Comparison of ENCODE assay signal across 35 cellular contexts in the genomic region with DNA sequence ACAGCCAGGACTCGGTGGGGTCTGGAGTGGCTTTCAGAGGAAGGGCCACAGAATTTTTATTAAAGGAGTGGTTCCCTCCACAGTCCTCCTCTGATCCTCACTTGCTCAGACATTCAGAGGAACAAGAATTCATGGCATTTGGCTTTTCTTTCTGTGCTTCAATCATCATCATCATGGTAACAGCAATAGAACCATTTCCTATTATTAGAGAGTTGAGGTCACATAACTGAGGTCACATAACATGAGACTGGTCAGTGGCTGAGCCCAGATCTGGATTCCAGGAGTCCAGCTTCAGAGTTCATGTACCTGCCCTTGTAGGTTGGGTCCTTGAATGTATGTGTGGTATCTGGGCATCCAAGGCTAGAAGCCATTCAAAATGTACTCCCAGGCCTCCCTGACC.
"Had no signal": no experiment of that assay in that cellular context is flagged by ENCODE, and none has a peak within 500 bp of the region (broad histone marks: within the 10 kb centered on the region; RNA-seq: fewer than 3 reads in every experiment).

No MANE protein-coding gene starts in this region.

- H3K27me3 ChIP-seq: adrenal gland, body of pancreas, dorsolateral prefrontal cortex, gastrocnemius medialis, heart left ventricle had no signal

- H3K36me3 Mint-ChIP-seq: activated CD4-positive, alpha-beta memory T cell treated with anti-CD3 and anti-CD28 coated beads for 36 hours; activated CD8-positive, alpha-beta memory T cell treated with anti-CD3 and anti-CD28 coated beads, Interleukin-2, amount 10 ng/mL, durations not matched to agents 7 days and 5 days; activated naive CD4-positive, alpha-beta T cell treated with anti-CD3 and anti-CD28 coated beads, Interleukin-2, amount 50 U/mL, for 24 hours; activated naive CD8-positive, alpha-beta T cell treated with anti-CD3 and anti-CD28 coated beads for 36 hours had no signal

- H3K9me3 ChIP-seq: adrenal gland, body of pancreas, gastrocnemius medialis had no signal

- ATAC-seq: activated CD4-positive, alpha-beta T cell treated with anti-CD3 and anti-CD28 coated beads for 36 hours; activated CD8-positive, alpha-beta memory T cell treated with anti-CD3 and anti-CD28 coated beads, Interleukin-2, amount 10 ng/mL, durations not matched to agents 7 days and 5 days; activated CD8-positive, alpha-beta T cell treated with anti-CD3 and anti-CD28 coated beads, Interleukin-2, amount 10 ng/mL, durations not matched to agents 7 days and 5 days; activated naive CD8-positive, alpha-beta T cell treated with anti-CD3 and anti-CD28 coated beads, Interleukin-2, amount 50 U/mL, for 24 hours; body of pancreas; esophagus mucosa; foreskin keratinocyte; gastrocnemius medialis; heart left ventricle; T-helper 17 cell had no signal

- H3K4me3 Mint-ChIP-seq: activated CD4-positive, alpha-beta memory T cell treated with anti-CD3 and anti-CD28 coated beads for 36 hours; activated CD4-positive, alpha-beta T cell treated with anti-CD3 and anti-CD28 coated beads for 36 hours; activated CD4-positive, alpha-beta T cell treated with anti-CD3 and anti-CD28 coated beads, Interleukin-2, amount 10 ng/mL, durations not matched to agents 24 days and 14 days; activated CD8-positive, alpha-beta memory T cell treated with anti-CD3 and anti-CD28 coated beads, Interleukin-2, amount 10 ng/mL, durations not matched to agents 7 days and 5 days; activated CD8-positive, alpha-beta T cell treated with anti-CD3 and anti-CD28 coated beads, Interleukin-2, amount 10 ng/mL, durations not matched to agents 7 days and 5 days; activated naive CD4-positive, alpha-beta T cell treated with anti-CD3 and anti-CD28 coated beads for 36 hours; activated naive CD4-positive, alpha-beta T cell treated with anti-CD3 and anti-CD28 coated beads, Interleukin-2, amount 50 U/mL, for 24 hours; activated naive CD8-positive, alpha-beta T cell treated with anti-CD3 and anti-CD28 coated beads for 36 hours; activated naive CD8-positive, alpha-beta T cell treated with anti-CD3 and anti-CD28 coated beads, Interleukin-2, amount 50 U/mL, for 24 hours; activated T-helper 1 cell treated with anti-CD3 and anti-CD28 coated beads, Interleukin-12 subunit alpha, Interleukin-12 subunit beta, Interleukin-2, Interleukin-4 antibody, amounts not matched to agents 30 ng/mL and 10 ng/mL and 1 ng/mL, durations not matched to agents 14 hours and 24 hours and 36 hours; endodermal cell; T-helper 17 cell; T-helper 2 cell treated with Interferon-gamma antibody and Interleukin-4, amounts not matched to agents 5 μg/mL and 100 μg/mL, for 36 hours had no signal

- H3K27me3 Mint-ChIP-seq: activated CD4-positive, alpha-beta T cell treated with anti-CD3 and anti-CD28 coated beads for 36 hours; activated CD4-positive, alpha-beta T cell treated with anti-CD3 and anti-CD28 coated beads, Interleukin-2, amount 10 ng/mL, durations not matched to agents 24 days and 14 days had no signal

- DNase-seq: activated CD4-positive, alpha-beta memory T cell treated with anti-CD3 and anti-CD28 coated beads for 36 hours; activated CD4-positive, alpha-beta T cell treated with anti-CD3 and anti-CD28 coated beads for 36 hours; activated CD4-positive, alpha-beta T cell treated with anti-CD3 and anti-CD28 coated beads, Interleukin-2, amount 10 ng/mL, durations not matched to agents 24 days and 14 days; activated CD4-positive, CD25-positive, alpha-beta regulatory T cell; activated CD4-positive, CD25-positive, alpha-beta regulatory T cell treated with anti-CD3 and anti-CD28 coated beads, Interleukin-2, amount 50 U/mL, for 72 hours; activated CD8-positive, alpha-beta memory T cell treated with anti-CD3 and anti-CD28 coated beads, Interleukin-2, amount 10 ng/mL, durations not matched to agents 7 days and 5 days; activated CD8-positive, alpha-beta memory T cell treated with anti-CD3 and anti-CD28 coated beads, Interleukin-2, amount 50 U/mL, for 4 hours; activated CD8-positive, alpha-beta T cell treated with anti-CD3 and anti-CD28 coated beads, Interleukin-2, amount 10 ng/mL, durations not matched to agents 7 days and 5 days; activated effector memory CD4-positive, alpha-beta T cell treated with anti-CD3 and anti-CD28 coated beads, Interleukin-2, amount 50 U/mL, for 16 hours; activated naive CD4-positive, alpha-beta T cell treated with anti-CD3 and anti-CD28 coated beads for 36 hours; activated naive CD8-positive, alpha-beta T cell treated with anti-CD3 and anti-CD28 coated beads for 36 hours; activated naive CD8-positive, alpha-beta T cell treated with anti-CD3 and anti-CD28 coated beads, Interleukin-2, amount 50 U/mL, for 24 hours; activated T-cell treated with anti-CD3 and anti-CD28 coated beads, Interleukin-2, amount 50 U/mL, for 1 hour; activated T-cell treated with anti-CD3 and anti-CD28 coated beads, Interleukin-2, amount 50 U/mL, for 48 hours; adrenal gland; amygdala; aorta; body of pancreas; caudate nucleus; cortex of kidney; dorsolateral prefrontal cortex; effector memory CD4-positive, alpha-beta T cell; endodermal cell; foreskin keratinocyte; gastrocnemius medialis; glutamatergic neuron; heart left ventricle; T-helper 1 cell; T-helper 17 cell; T1000 had no signal

- H3K36me3 ChIP-seq: adrenal gland, gastrocnemius medialis, heart left ventricle had no signal

- H3K4me1 ChIP-seq: adrenal gland, foreskin keratinocyte had no signal

- H3K27ac Mint-ChIP-seq: activated CD4-positive, alpha-beta memory T cell treated with anti-CD3 and anti-CD28 coated beads for 36 hours; activated CD4-positive, alpha-beta T cell treated with anti-CD3 and anti-CD28 coated beads for 36 hours; activated CD4-positive, alpha-beta T cell treated with anti-CD3 and anti-CD28 coated beads, Interleukin-2, amount 10 ng/mL, durations not matched to agents 24 days and 14 days; activated CD8-positive, alpha-beta memory T cell treated with anti-CD3 and anti-CD28 coated beads, Interleukin-2, amount 10 ng/mL, durations not matched to agents 7 days and 5 days; activated CD8-positive, alpha-beta T cell treated with anti-CD3 and anti-CD28 coated beads, Interleukin-2, amount 10 ng/mL, durations not matched to agents 7 days and 5 days; activated naive CD4-positive, alpha-beta T cell treated with anti-CD3 and anti-CD28 coated beads for 36 hours; activated naive CD4-positive, alpha-beta T cell treated with anti-CD3 and anti-CD28 coated beads, Interleukin-2, amount 50 U/mL, for 24 hours; activated naive CD8-positive, alpha-beta T cell treated with anti-CD3 and anti-CD28 coated beads for 36 hours; activated naive CD8-positive, alpha-beta T cell treated with anti-CD3 and anti-CD28 coated beads, Interleukin-2, amount 50 U/mL, for 24 hours; activated T-helper 1 cell treated with anti-CD3 and anti-CD28 coated beads, Interleukin-12 subunit alpha, Interleukin-12 subunit beta, Interleukin-2, Interleukin-4 antibody, amounts not matched to agents 30 ng/mL and 10 ng/mL and 1 ng/mL, durations not matched to agents 14 hours and 24 hours and 36 hours; activated T-helper 2 cell treated with anti-CD3 and anti-CD28 coated beads, Interferon-gamma antibody, Interleukin-2, Interleukin-4, amounts not matched to agents 10 μg/mL and 5 μg/mL and 100 μg/mL, durations not matched to agents 14 hours and 24 hours and 36 hours; endodermal cell; T-helper 17 cell; T-helper 2 cell treated with Interferon-gamma antibody and Interleukin-4, amounts not matched to agents 5 μg/mL and 100 μg/mL, for 36 hours had no signal

- H3K4me3 ChIP-seq: adrenal gland, body of pancreas, dorsolateral prefrontal cortex, gastrocnemius medialis, heart left ventricle had no signal

- H3K9me3 Mint-ChIP-seq: activated CD4-positive, alpha-beta memory T cell treated with anti-CD3 and anti-CD28 coated beads for 36 hours; activated CD4-positive, alpha-beta T cell treated with anti-CD3 and anti-CD28 coated beads, Interleukin-2, amount 10 ng/mL, durations not matched to agents 24 days and 14 days; activated naive CD4-positive, alpha-beta T cell treated with anti-CD3 and anti-CD28 coated beads for 36 hours; activated naive CD4-positive, alpha-beta T cell treated with anti-CD3 and anti-CD28 coated beads, Interleukin-2, amount 50 U/mL, for 24 hours; activated naive CD8-positive, alpha-beta T cell treated with anti-CD3 and anti-CD28 coated beads for 36 hours; activated naive CD8-positive, alpha-beta T cell treated with anti-CD3 and anti-CD28 coated beads, Interleukin-2, amount 50 U/mL, for 24 hours; activated T-helper 1 cell treated with anti-CD3 and anti-CD28 coated beads, Interleukin-12 subunit alpha, Interleukin-12 subunit beta, Interleukin-2, Interleukin-4 antibody, amounts not matched to agents 30 ng/mL and 10 ng/mL and 1 ng/mL, durations not matched to agents 14 hours and 24 hours and 36 hours; activated T-helper 2 cell treated with anti-CD3 and anti-CD28 coated beads, Interferon-gamma antibody, Interleukin-2, Interleukin-4, amounts not matched to agents 10 μg/mL and 5 μg/mL and 100 μg/mL, durations not matched to agents 14 hours and 24 hours and 36 hours; T-helper 2 cell treated with Interferon-gamma antibody and Interleukin-4, amounts not matched to agents 5 μg/mL and 100 μg/mL, for 36 hours had no signal

- H3K4me1 Mint-ChIP-seq: activated CD4-positive, alpha-beta T cell treated with anti-CD3 and anti-CD28 coated beads for 36 hours; activated CD4-positive, alpha-beta T cell treated with anti-CD3 and anti-CD28 coated beads, Interleukin-2, amount 10 ng/mL, durations not matched to agents 24 days and 14 days; activated CD8-positive, alpha-beta memory T cell treated with anti-CD3 and anti-CD28 coated beads, Interleukin-2, amount 10 ng/mL, durations not matched to agents 7 days and 5 days; activated naive CD4-positive, alpha-beta T cell treated with anti-CD3 and anti-CD28 coated beads, Interleukin-2, amount 50 U/mL, for 24 hours; activated naive CD8-positive, alpha-beta T cell treated with anti-CD3 and anti-CD28 coated beads for 36 hours; activated naive CD8-positive, alpha-beta T cell treated with anti-CD3 and anti-CD28 coated beads, Interleukin-2, amount 50 U/mL, for 24 hours; T-helper 17 cell had no signal

- H3K27ac ChIP-seq: adrenal gland, body of pancreas, dorsolateral prefrontal cortex, foreskin keratinocyte, gastrocnemius medialis, heart left ventricle had no signal
